Comparison of ENCODE assay signal across 1 cellular context in genomic region chr17:17913695-17914332, GRCh38.
TF ChIP-seq lines count a peak whose summit lies in the region.

No MANE protein-coding gene starts in this region.

TF ChIP-seq in HEK293, 187 proteins besides CTCF, POLR2A, EP300 and RAD21 (continued from another document and continues in another):
- TF ChIP-seq KLF8 (tag by site-specific recombination; IDR thresholded peaks at IDR 0.05) (peak; percentile 92), ZNF555 (tag by site-specific recombination; conservative IDR thresholded peaks at IDR 0.05) (no peak), ZNF600 (tag by site-specific recombination; IDR thresholded peaks at IDR 0.05) (peak; percentile 74), ZNF488 (tag by site-specific recombination; IDR thresholded peaks at IDR 0.05) (no peak), BCL11B (tag by site-specific recombination; IDR thresholded peaks at IDR 0.05; ENCODE audit: low read depth) (no peak), IKZF3 (tag by site-specific recombination; IDR thresholded peaks at IDR 0.05) (peak; percentile 99), ZNF624 (tag by site-specific recombination; IDR thresholded peaks at IDR 0.05) (no peak), ZSCAN30 (tag by site-specific recombination; IDR thresholded peaks at IDR 0.05) (peak; percentile 100), ZNF777 (tag by site-specific recombination; IDR thresholded peaks at IDR 0.05; ENCODE audit: borderline replicate concordance) (no peak), ZNF48 (tag by site-specific recombination; IDR thresholded peaks at IDR 0.05) (no peak), ZNF24 (tag by site-specific recombination; IDR thresholded peaks at IDR 0.05) (peak; percentile 92), ZSCAN18 (tag by site-specific recombination; IDR thresholded peaks at IDR 0.05) (no peak), RBAK (tag by site-specific recombination; IDR thresholded peaks at IDR 0.05) (no peak), ZNF366 (tag by site-specific recombination; conservative IDR thresholded peaks at IDR 0.05) (peak; percentile 87), ZNF211 (tag by site-specific recombination; IDR thresholded peaks at IDR 0.05; ENCODE audit: low read depth) (no peak), ZNF16 (tag by site-specific recombination; IDR thresholded peaks at IDR 0.05; ENCODE audit: low read depth) (no peak), FEZF1 (tag by site-specific recombination; IDR thresholded peaks at IDR 0.05) (peak; percentile 88), ZBTB17 (tag by site-specific recombination; IDR thresholded peaks at IDR 0.05) (peak; percentile 83), ZNF112 (tag by site-specific recombination; IDR thresholded peaks at IDR 0.05) (no peak), GFI1B (tag by site-specific recombination; IDR thresholded peaks at IDR 0.05) (0 out of 2 replicates have a peak, but pooled peaks have one; percentile 9), REPIN1 (tag by site-specific recombination; IDR thresholded peaks at IDR 0.05; ENCODE audit: low read depth) (no peak), ZNF433 (tag by site-specific recombination; IDR thresholded peaks at IDR 0.05; ENCODE audit: low read depth) (no peak), TSHZ1 (tag by site-specific recombination; IDR thresholded peaks at IDR 0.05; ENCODE audit: borderline replicate concordance) (peak; percentile 94), ZNF768 (tag by site-specific recombination; IDR thresholded peaks at IDR 0.05) (no peak), ZNF76 (tag by site-specific recombination; IDR thresholded peaks at IDR 0.05; ENCODE audit: borderline replicate concordance, low read depth) (no peak), ZNF473 (tag by site-specific recombination; IDR thresholded peaks at IDR 0.05) (no peak), HIC1 (tag by site-specific recombination; IDR thresholded peaks at IDR 0.05) (peak; percentile 94), YY1 (tag by site-specific recombination; IDR thresholded peaks at IDR 0.05) (peak; percentile 65), ZNF670 (tag by site-specific recombination; IDR thresholded peaks at IDR 0.05; ENCODE audit: low read depth) (no peak), ZNF274 (IDR thresholded peaks at IDR 0.05; ENCODE audit: low read length) (no peak), ZNF274 (tag by site-specific recombination; IDR thresholded peaks at IDR 0.05; ENCODE audit: borderline replicate concordance) (no peak), EGR2 (tag by site-specific recombination; IDR thresholded peaks at IDR 0.05; ENCODE audit: low read depth) (no peak), ZBTB20 (tag by site-specific recombination; IDR thresholded peaks at IDR 0.05) (no peak), WT1 (tag by site-specific recombination; IDR thresholded peaks at IDR 0.05) (peak; percentile 94), BCL11A (tag by site-specific recombination; IDR thresholded peaks at IDR 0.05; ENCODE audit: low read depth) (peak; percentile 96), ZNF239 (tag by site-specific recombination; IDR thresholded peaks at IDR 0.05) (no peak), BCL6B (tag by site-specific recombination; IDR thresholded peaks at IDR 0.05) (no peak), ZNF18 (tag by site-specific recombination; IDR thresholded peaks at IDR 0.05) (peak; percentile 90), ZNF398 (tag by site-specific recombination; IDR thresholded peaks at IDR 0.05) (peak; percentile 21; the same call in 1 of the 2 replicates), ZNF184 (tag by site-specific recombination; IDR thresholded peaks at IDR 0.05) (peak; percentile 72; the same call in 1 of the 2 replicates), ZNF140 (tag by site-specific recombination; IDR thresholded peaks at IDR 0.05) (no peak), ZBTB11 (tag by site-specific recombination; conservative IDR thresholded peaks at IDR 0.05; ENCODE audit: low read depth) (peak; percentile 15; the same call in 1 of the 2 replicates), ZNF423 (tag by site-specific recombination; IDR thresholded peaks at IDR 0.05) (peak; percentile 98), ZNF292 (tag by site-specific recombination; IDR thresholded peaks at IDR 0.05; ENCODE audit: borderline replicate concordance, low read depth) (no peak), ZBTB7A (tag by site-specific recombination; IDR thresholded peaks at IDR 0.05; ENCODE audit: low read depth) (no peak), ZNF19 (tag by site-specific recombination; IDR thresholded peaks at IDR 0.05; ENCODE audit: low read depth) (peak; percentile 21; the same call in 1 of the 2 replicates), ZNF792 (tag by site-specific recombination; IDR thresholded peaks at IDR 0.05) (no peak), OSR2 (tag by site-specific recombination; IDR thresholded peaks at IDR 0.05) (peak; percentile 97), ZNF658 (tag by site-specific recombination; IDR thresholded peaks at IDR 0.05) (no peak), PRDM1 (tag by site-specific recombination; IDR thresholded peaks at IDR 0.05) (peak; percentile 42; the same call in 1 of the 2 replicates), ZNF501 (tag by site-specific recombination; IDR thresholded peaks at IDR 0.05) (peak; percentile 82), ZNF621 (tag by site-specific recombination; IDR thresholded peaks at IDR 0.05) (no peak)
